Comparison of ENCODE assay signal across 12 cellular contexts in genomic region chr5:54703091-54703490, GRCh38.
A peak's percentile ranks its signal among the peaks of the same experiment; 100 is the strongest.
DNase-seq lines count a peak whose midpoint lies in the region; TF ChIP-seq lines count a peak whose summit lies in the region.
"Had no signal": no experiment of that assay in that cellular context is flagged by ENCODE, and none has a peak within 500 bp of the region (broad histone marks: within the 10 kb centered on the region; RNA-seq: fewer than 3 reads in every experiment).

No MANE protein-coding gene starts in this region.

- DNase-seq in HCEC 1CT (peak; percentile 94), MCF 10A (ENCODE audit: unreplicated experiment) (peak; percentile 46), hepatocyte (ENCODE audit: low spot score) (no peak), stromal cell of bone marrow (ENCODE audit: low read depth) (peak; percentile 96), 8988T (no peak), NCI-H524 treated with DMSO at 0.1 percent for 48 hours (lab: John Stamatoyannopoulos, UW) (no peak)
- no peak for DNase-seq in activated CD4-positive, alpha-beta T cell treated with anti-CD3 and anti-CD28 coated beads for 1 hour
- no peak for DNase-seq in effector CD4-positive, alpha-beta T cell
- DNase-seq: NCI-H1436 treated with DMSO at 0.1 percent for 48 hours had no signal

- H3K27ac Mint-ChIP-seq in MCF 10A (ENCODE audit: low read depth, unreplicated experiment): no peak overlapping the region
- H3K27ac Mint-ChIP-seq: activated naive CD8-positive, alpha-beta T cell; T-helper 2 cell treated with Interferon-gamma antibody and Interleukin-4, amounts not matched to agents 5 μg/mL and 100 μg/mL, for 36 hours had no signal

- H3K27me3 Mint-ChIP-seq in MCF 10A (ENCODE audit: insufficient read depth, unreplicated experiment): peaks cover 15% of the 10 kb centered on the region
- H3K27me3 Mint-ChIP-seq: activated naive CD8-positive, alpha-beta T cell had no signal

- H3K27ac ChIP-seq in hepatocyte: peak overlapping the region; percentile 20

- no peaks in the 10 kb centered on the region for H3K9me3 ChIP-seq in hepatocyte (ENCODE audit: low read depth)

- intact Hi-C loops in MCF 10A (cut with micrococcal nuclease): loop anchor here (5.0 kb wide), 2 partner anchors 51 to 186 kb away; partner anchors contain the start of gene SNX18

- peaks cover 12% of the 10 kb centered on the region for H3K4me1 Mint-ChIP-seq in MCF 10A (ENCODE audit: insufficient read depth, unreplicated experiment)

- WGBS in hepatocyte (ENCODE audit: low lambda C conversion rate, missing lambda C conversion rate): 54% methylated on average over 2 of the region's 2 CpGs

- no peaks in the 10 kb centered on the region for H3K79me2 ChIP-seq in hepatocyte

- no peaks in the 10 kb centered on the region for H3K9me2 ChIP-seq in hepatocyte (replicated peaks; ENCODE audit: insufficient read depth)

- no peaks in the 10 kb centered on the region for H3K36me3 ChIP-seq in hepatocyte (replicated peaks; ENCODE audit: insufficient read depth, low read depth)

- no peaks in the 10 kb centered on the region for H3K9me3 Mint-ChIP-seq in MCF 10A (ENCODE audit: unreplicated experiment)
- H3K9me3 Mint-ChIP-seq: T-helper 2 cell treated with Interferon-gamma antibody and Interleukin-4, amounts not matched to agents 5 μg/mL and 100 μg/mL, for 36 hours had no signal

- POLR2A ChIA-PET in MCF 10A (lab: Yijun Ruan, JAX): no interaction called here

- no peak overlapping the region for H3K4me3 Mint-ChIP-seq in MCF 10A (ENCODE audit: unreplicated experiment)
- H3K4me3 Mint-ChIP-seq: activated naive CD8-positive, alpha-beta T cell; T-helper 2 cell treated with Interferon-gamma antibody and Interleukin-4, amounts not matched to agents 5 μg/mL and 100 μg/mL, for 36 hours had no signal

- no peaks in the 10 kb centered on the region for H3K36me3 Mint-ChIP-seq in MCF 10A (ENCODE audit: insufficient read depth, unreplicated experiment)
- H3K36me3 Mint-ChIP-seq: activated naive CD8-positive, alpha-beta T cell had no signal

- H2AFZ ChIP-seq in hepatocyte: no peak overlapping the region

- BruUV-seq in MCF 10A (replicated peaks; lab: Mats Ljungman, UMichigan): no TSS peak

- H3K4me1 ChIP-seq in hepatocyte (ENCODE audit: insufficient read depth): peaks cover 5% of the 10 kb centered on the region

- no peaks in the 10 kb centered on the region for H3K27me3 ChIP-seq in hepatocyte

- H3K4me3 ChIP-seq in hepatocyte: no peak overlapping the region
- H3K4me3 ChIP-seq: GM12878 had no signal

- no peak for TF ChIP-seq CTCF in MCF 10A (IDR thresholded peaks at IDR 0.05; ENCODE audit: unreplicated experiment)
- TF ChIP-seq CTCF in hepatocyte (IDR thresholded peaks at IDR 0.05; ENCODE audit: poor library complexity): no peak

- no peaks in the 10 kb centered on the region for H4K20me1 ChIP-seq in hepatocyte (ENCODE audit: insufficient read depth, poor library complexity, severe bottlenecking)

- no peak overlapping the region for H3K4me2 ChIP-seq in hepatocyte

- CTCF ChIA-PET in MCF 10A (lab: Yijun Ruan, JAX): interaction anchor here (0.6 to 1.4 kb wide), 3 partner anchors 60 to 192 kb away, joined by 3 to 4 read pairs (median 3); no protein-coding TSS in a partner anchor

Comparison
In these comparisons a context has a peak if more than half of its experiments do, and no peak if none do; other contexts are left out.
1. DNase-seq: peak in HCEC 1CT (single experiment), MCF 10A (single experiment) and stromal cell of bone marrow (single experiment); none in hepatocyte (single experiment), 8988T (single experiment), NCI-H524 treated with DMSO at 0.1 percent for 48 hours (single experiment), activated CD4-positive, alpha-beta T cell treated with anti-CD3 and anti-CD28 coated beads for 1 hour (single experiment) and effector CD4-positive, alpha-beta T cell (single experiment).